ENCODE assay signal across 16 cellular contexts in genomic region chr3:173660645-173661299, GRCh38.
DNase-seq lines count a peak whose midpoint lies in the region; ATAC-seq and TF ChIP-seq lines count a peak whose summit lies in the region.
"Had no signal": no experiment of that assay in that cellular context is flagged by ENCODE, and none has a peak within 500 bp of the region (broad histone marks: within the 10 kb centered on the region; RNA-seq: fewer than 3 reads in every experiment).

No MANE protein-coding gene starts in this region.

- peak overlapping the region in 1 of 2 donors; percentile 3 for H3K27ac ChIP-seq in left lung
- H3K27ac ChIP-seq: BLaER1 treated with 17β-estradiol and CSF1 and Interleukin-3, amounts not matched to agents 10 nM and 100 nM; pancreas; SK-N-MC had no signal

- no peak for TF ChIP-seq CTCF in left lung (IDR thresholded peaks at IDR 0.05)

- no peak overlapping the region for H3K4me3 ChIP-seq in left lung
- H3K4me3 ChIP-seq: BLaER1 treated with 17β-estradiol and CSF1 and Interleukin-3, amounts not matched to agents 10 nM and 100 nM; pancreas; SK-N-MC had no signal

- no peaks in the 10 kb centered on the region for H3K27me3 ChIP-seq in left lung
- H3K27me3 ChIP-seq: BLaER1 treated with 17β-estradiol and CSF1 and Interleukin-3, amounts not matched to agents 10 nM and 100 nM; pancreas had no signal

- no peaks in the 10 kb centered on the region for H3K36me3 ChIP-seq in left lung
- H3K36me3 ChIP-seq: BLaER1 treated with 17β-estradiol and CSF1 and Interleukin-3, amounts not matched to agents 10 nM and 100 nM; pancreas had no signal

- H3K9me3 ChIP-seq in left lung = peaks cover 0 to 3% of the 10 kb centered on the region in 2 donors
- H3K9me3 ChIP-seq: pancreas had no signal

- DNase-seq in Daoy (ENCODE audit: low read depth) (peak; percentile 69), HS-5 (ENCODE audit: low read depth) (peak; percentile 35), left lung (no peak), NCI-H524 treated with DMSO at 0.1 percent for 48 hours (lab: John Stamatoyannopoulos, UW) (no peak), NCI-H345 (lab: John Stamatoyannopoulos, UW) (no peak)
- DNase-seq in stimulated activated CD4-positive, alpha-beta T cell treated with anti-CD3 and anti-CD28 coated beads, Interleukin-2, amount 100 ng/mL, for 48 hours = no peak
- DNase-seq: activated CD4-positive, alpha-beta T cell treated with anti-CD3 and anti-CD28 coated beads, Interleukin-2, amount 50 U/mL, for 48 hours; activated naive CD8-positive, alpha-beta T cell treated with anti-CD3 and anti-CD28 coated beads, Interleukin-2, amount 10 ng/mL, durations not matched to agents 7 days and 5 days; activated T-cell treated with anti-CD3 and anti-CD28 coated beads, Interleukin-2, amount 50 U/mL, for 4 hours; NCI-H2107; pancreas; stimulated activated naive CD8-positive, alpha-beta T cell treated with anti-CD3 and anti-CD28 coated beads, Interleukin-15, amount 100 ng/mL, for 72 hours had no signal

- intact Hi-C loops in left lung (cut with DNase I) = no loop called here

- no peaks in the 10 kb centered on the region for H3K4me1 ChIP-seq in left lung
- H3K4me1 ChIP-seq: BLaER1 treated with 17β-estradiol and CSF1 and Interleukin-3, amounts not matched to agents 10 nM and 100 nM; pancreas had no signal

- peak; percentile 92 for ATAC-seq in SK-N-SH treated with all-trans-retinoic acid at 6 μM for 48 hours
- peak; percentile 83 for ATAC-seq in left lung
- no peak for ATAC-seq in HG03175 (IDR thresholded peaks at IDR 0.05; ENCODE audit: unreplicated experiment)
- ATAC-seq: activated T-cell treated with anti-CD3 and anti-CD28 coated beads, Interleukin-2, amount 50 U/mL, for 4 hours; pancreas; stimulated activated naive CD8-positive, alpha-beta T cell treated with anti-CD3 and anti-CD28 coated beads, Interleukin-15, amount 100 ng/mL, for 72 hours had no signal

TF ChIP-seq in SK-N-SH treated with all-trans-retinoic acid at 6 μM for 48 hours, 23 proteins besides CTCF, POLR2A, EP300 and RAD21:
- no peak for TF ChIP-seq PPARA (CRISPR knock-in tag; IDR thresholded peaks at IDR 0.05; ENCODE audit: borderline replicate concordance)
- no peak for TF ChIP-seq ZFP30 (CRISPR knock-in tag; IDR thresholded peaks at IDR 0.05)
- TF ChIP-seq PATZ1 (CRISPR knock-in tag; IDR thresholded peaks at IDR 0.05; ENCODE audit: borderline replicate concordance) = no peak
- no peak for TF ChIP-seq GLIS3 (CRISPR knock-in tag; IDR thresholded peaks at IDR 0.05)
- no peak for TF ChIP-seq CSRNP3 (CRISPR knock-in tag; IDR thresholded peaks at IDR 0.05)
- no peak for TF ChIP-seq TCF4 (CRISPR knock-in tag; IDR thresholded peaks at IDR 0.05; ENCODE audit: borderline replicate concordance)
- no peak for TF ChIP-seq SNAI2 (CRISPR knock-in tag; IDR thresholded peaks at IDR 0.05)
- no peak for TF ChIP-seq POU6F1 (CRISPR knock-in tag; IDR thresholded peaks at IDR 0.05; ENCODE audit: borderline replicate concordance, low read depth)
- TF ChIP-seq CSDC2 (CRISPR knock-in tag; IDR thresholded peaks at IDR 0.05) = no peak
- TF ChIP-seq ZC3H10 (CRISPR knock-in tag; IDR thresholded peaks at IDR 0.05) = no peak
- no peak for TF ChIP-seq ARNTL (CRISPR knock-in tag; IDR thresholded peaks at IDR 0.05; ENCODE audit: borderline replicate concordance, low read depth)

Comparison
In these comparisons a context has a peak if more than half of its experiments do, and no peak if none do; other contexts are left out.
1. DNase-seq: peak in Daoy (single experiment) and HS-5 (single experiment); none in left lung (0 of 2), NCI-H524 treated with DMSO at 0.1 percent for 48 hours (single experiment), NCI-H345 (single experiment) and stimulated activated CD4-positive, alpha-beta T cell treated with anti-CD3 and anti-CD28 coated beads, Interleukin-2, amount 100 ng/mL, for 48 hours (0 of 2).